Comparison of ENCODE assay signal across 9 cellular contexts in genomic region chr7:143882611-143883078, GRCh38. TPM values are rescaled to one million over a fixed set of nuclear protein-coding genes. Genes with fewer than 3 reads are reported as not detected.
DNase-seq lines count a peak whose midpoint lies in the region; ATAC-seq, FAIRE-seq and TF ChIP-seq lines count a peak whose summit lies in the region.
"Had no signal": no experiment of that assay in that cellular context is flagged by ENCODE, and none has a peak within 500 bp of the region (broad histone marks: within the 10 kb centered on the region; RNA-seq: fewer than 3 reads in every experiment).

No MANE protein-coding gene starts in this region.

- peak overlapping the region; percentile 70 to 72 for H3K4me3 Mint-ChIP-seq in stimulated activated naive CD8-positive, alpha-beta T cell treated with anti-CD3 and anti-CD28 coated beads, Interleukin-15, amount 100 ng/mL, for 72 hours

- ATAC-seq in left lobe of liver, result peak; percentile 93
- peak; percentile 51 for ATAC-seq in stimulated activated naive CD8-positive, alpha-beta T cell treated with anti-CD3 and anti-CD28 coated beads, Interleukin-15, amount 100 ng/mL, for 72 hours
- ATAC-seq in PC-3, result no peak

- no peaks in the 10 kb centered on the region for H3K79me2 ChIP-seq in PC-3 (ENCODE audit: low read length)

- H3K27me3 Mint-ChIP-seq in stimulated activated naive CD8-positive, alpha-beta T cell treated with anti-CD3 and anti-CD28 coated beads, Interleukin-15, amount 100 ng/mL, for 72 hours, result peaks cover 59% of the 10 kb centered on the region

- H3K9ac ChIP-seq in PC-3 (ENCODE audit: low read length), result no peak overlapping the region

- H3K27me3 ChIP-seq in dorsolateral prefrontal cortex, result no peaks in the 10 kb centered on the region
- no peaks in the 10 kb centered on the region for H3K27me3 ChIP-seq in PC-3 (ENCODE audit: low read length)

- H3K4me1 Mint-ChIP-seq in stimulated activated naive CD8-positive, alpha-beta T cell treated with anti-CD3 and anti-CD28 coated beads, Interleukin-15, amount 100 ng/mL, for 72 hours, result peaks cover 31% of the 10 kb centered on the region

- no peak overlapping the region for H3K27ac Mint-ChIP-seq in stimulated activated naive CD8-positive, alpha-beta T cell treated with anti-CD3 and anti-CD28 coated beads, Interleukin-15, amount 100 ng/mL, for 72 hours

- intact Hi-C loops in dorsolateral prefrontal cortex (cut with DNase I) (no loop called here), PC-3 (cut with micrococcal nuclease) (no loop called here)

- H3K27ac ChIP-seq in dorsolateral prefrontal cortex (peak overlapping the region; percentile 71 to 97 (median 92)), PC-3 (ENCODE audit: low read length) (no peak overlapping the region)
- H3K27ac ChIP-seq: neutrophil had no signal

- BruUV-seq in PC-3 (replicated peaks; lab: Mats Ljungman, UMichigan), result no TSS peak

- no peaks in the 10 kb centered on the region for H3K36me3 ChIP-seq in PC-3 (ENCODE audit: low read depth, low read length)
- H3K36me3 ChIP-seq: neutrophil had no signal

- no peak overlapping the region for H2AFZ ChIP-seq in PC-3 (ENCODE audit: low read length)

- H3K9me3 ChIP-seq in PC-3 (ENCODE audit: low read length), result no peaks in the 10 kb centered on the region
- H3K9me3 ChIP-seq: neutrophil had no signal

- no peaks in the 10 kb centered on the region for H3K4me1 ChIP-seq in PC-3 (ENCODE audit: insufficient read depth, low read length)

- H3K4me2 ChIP-seq in PC-3 (ENCODE audit: low read length), result no peak overlapping the region

- H3F3A ChIP-seq in PC-3 (ENCODE audit: low read length, unreplicated experiment), result no peaks in the 10 kb centered on the region

- POLR2A ChIA-PET in PC-3 (lab: Charles Lee; ENCODE audit: unreplicated experiment), result no interaction called here

- no peak for FAIRE-seq in GM19239 (lab: Jason Lieb, UNC)

- peak in 21 of 56 donors; percentile 4 to 40 (median 18) for TF ChIP-seq CTCF in dorsolateral prefrontal cortex (IDR thresholded peaks at IDR 0.05 in 54 of 56, conservative IDR thresholded peaks at IDR 0.05 in 2 of 56; ENCODE audit: low read depth in 1 of 56, partially characterized antibody in 56 of 56)
- TF ChIP-seq CTCF in PC-3 (conservative IDR thresholded peaks at IDR 0.05; ENCODE audit: low read depth, low read length), result no peak

- DNase-seq in GM03348 (ENCODE audit: low spot score) (peak; percentile 86), NCI-H2227 treated with DMSO at 0.1 percent for 48 hours (lab: John Stamatoyannopoulos, UW) (peak; percentile 78), dorsolateral prefrontal cortex (peak; percentile 66 to 89 (median 81)), left lobe of liver (ENCODE audit: low spot score) (peak; percentile 78), PC-3 (no peak), GM19239 (ENCODE audit: insufficient read length, low spot score) (no peak)
- DNase-seq in stimulated activated naive CD8-positive, alpha-beta T cell treated with anti-CD3 and anti-CD28 coated beads, Interleukin-15, amount 100 ng/mL, for 72 hours, result no peak
- DNase-seq in stimulated activated CD4-positive, alpha-beta T cell treated with anti-CD3 and anti-CD28 coated beads, Interleukin-12 subunit alpha, Interleukin-12 subunit beta, amount 100 ng/mL, for 4 hours, result no peak

- no peaks in the 10 kb centered on the region for H4K20me1 ChIP-seq in PC-3 (ENCODE audit: low read length)

- H3K4me3 ChIP-seq in dorsolateral prefrontal cortex (peak overlapping the region; percentile 55 to 89 (median 76)), PC-3 (ENCODE audit: low read length) (no peak overlapping the region)

- no peaks in the 10 kb centered on the region for H3K9me3 Mint-ChIP-seq in stimulated activated naive CD8-positive, alpha-beta T cell treated with anti-CD3 and anti-CD28 coated beads, Interleukin-15, amount 100 ng/mL, for 72 hours

- CTCF ChIA-PET in PC-3 (lab: Charles Lee), result no interaction called here

- no peaks in the 10 kb centered on the region for H3K9me2 ChIP-seq in PC-3 (replicated peaks; ENCODE audit: low read length)

RNA-seq across cellular contexts. Expression of gene TCAF1, which starts 19.3 kb away (rescaled TPM):
- total RNA-seq in dorsolateral prefrontal cortex (100 to 1,000 TPM in 89 of 120 experiments, 10 to 100 TPM in 31; 58.6 to 158 (median 116) TPM), left lobe of liver (56.1 TPM), PC-3 (2014; rRNA removed) (12.4 and 16.9 TPM in 2 replicates)

RNA-seq across cellular contexts. Expression of gene OR2F2, which starts 52.4 kb away (rescaled TPM):
- total RNA-seq in dorsolateral prefrontal cortex (not detected), left lobe of liver (not detected), PC-3 (2014; rRNA removed) (not detected in 2 replicates)

Comparison
In these comparisons a context has a peak if more than half of its experiments do, and no peak if none do; other contexts are left out.
1. DNase-seq: peak in GM03348 (single experiment), NCI-H2227 treated with DMSO at 0.1 percent for 48 hours (single experiment), dorsolateral prefrontal cortex (10 of 10) and left lobe of liver (single experiment); none in stimulated activated naive CD8-positive, alpha-beta T cell treated with anti-CD3 and anti-CD28 coated beads, Interleukin-15, amount 100 ng/mL, for 72 hours (0 of 2), PC-3 (single experiment), GM19239 (single experiment) and stimulated activated CD4-positive, alpha-beta T cell treated with anti-CD3 and anti-CD28 coated beads, Interleukin-12 subunit alpha, Interleukin-12 subunit beta, amount 100 ng/mL, for 4 hours (single experiment).